In genomic region chr11:94152678-94153065, GRCh38 we compare ENCODE assay signal across 11 cellular contexts. TPM values are rescaled to one million over a fixed set of nuclear protein-coding genes. Genes with fewer than 3 reads are reported as not detected.
A peak's percentile ranks its signal among the peaks of the same experiment; 100 is the strongest.
DNase-seq lines count a peak whose midpoint lies in the region; ATAC-seq and FAIRE-seq lines count a peak whose summit lies in the region.
"Had no signal": no experiment of that assay in that cellular context is flagged by ENCODE, and none has a peak within 500 bp of the region (broad histone marks: within the 10 kb centered on the region; RNA-seq: fewer than 3 reads in every experiment).

No MANE protein-coding gene starts in this region.

- no peak overlapping the region for H4K91ac ChIP-seq in mesenchymal stem cell (ENCODE audit: low read length)

- no peak overlapping the region for H3K23ac ChIP-seq in mesenchymal stem cell (ENCODE audit: low read length in 2 of 2)

- peaks cover 56% of the 10 kb centered on the region for H3K4me1 Mint-ChIP-seq in activated naive CD4-positive, alpha-beta T cell treated with anti-CD3 and anti-CD28 coated beads, Interleukin-2, amount 50 U/mL, for 24 hours
- peaks cover 37% of the 10 kb centered on the region for H3K4me1 Mint-ChIP-seq in activated naive CD4-positive, alpha-beta T cell treated with anti-CD3 and anti-CD28 coated beads, Interleukin-2, amount 10 ng/mL, durations not matched to agents 7 days and 5 days
- H3K4me1 Mint-ChIP-seq in activated T-helper 17 cell treated with anti-CD3 and anti-CD28 coated beads, Interleukin-2, amount 50 U/mL, for 72 hours: peaks cover 37% of the 10 kb centered on the region

- H2AK5ac ChIP-seq in mesenchymal stem cell (ENCODE audit: low read length, severe bottlenecking): peak overlapping the region; percentile 51

- H3K27me3 Mint-ChIP-seq in activated naive CD4-positive, alpha-beta T cell treated with anti-CD3 and anti-CD28 coated beads, Interleukin-2, amount 50 U/mL, for 24 hours: no peaks in the 10 kb centered on the region
- no peaks in the 10 kb centered on the region for H3K27me3 Mint-ChIP-seq in activated naive CD4-positive, alpha-beta T cell treated with anti-CD3 and anti-CD28 coated beads, Interleukin-2, amount 10 ng/mL, durations not matched to agents 7 days and 5 days
- no peaks in the 10 kb centered on the region for H3K27me3 Mint-ChIP-seq in activated T-helper 17 cell treated with anti-CD3 and anti-CD28 coated beads, Interleukin-2, amount 50 U/mL, for 72 hours
- H3K27me3 Mint-ChIP-seq: T-cell had no signal

- H3K9me3 Mint-ChIP-seq in activated naive CD4-positive, alpha-beta T cell treated with anti-CD3 and anti-CD28 coated beads, Interleukin-2, amount 50 U/mL, for 24 hours: no peaks in the 10 kb centered on the region
- H3K9me3 Mint-ChIP-seq in activated naive CD4-positive, alpha-beta T cell treated with anti-CD3 and anti-CD28 coated beads, Interleukin-2, amount 10 ng/mL, durations not matched to agents 7 days and 5 days: peaks cover 3% of the 10 kb centered on the region
- H3K9me3 Mint-ChIP-seq in activated T-helper 17 cell treated with anti-CD3 and anti-CD28 coated beads, Interleukin-2, amount 50 U/mL, for 72 hours: no peaks in the 10 kb centered on the region

- H3K18ac ChIP-seq in mesenchymal stem cell (ENCODE audit: low read depth in 1 of 2, low read length in 2 of 2): peak overlapping the region in 1 of 2 experiments; percentile 92

- H2BK120ac ChIP-seq in mesenchymal stem cell (ENCODE audit: low read depth, low read length): no peak overlapping the region

- peak overlapping the region; percentile 23 for H3K27ac Mint-ChIP-seq in activated naive CD4-positive, alpha-beta T cell treated with anti-CD3 and anti-CD28 coated beads, Interleukin-2, amount 50 U/mL, for 24 hours
- H3K27ac Mint-ChIP-seq in activated naive CD4-positive, alpha-beta T cell treated with anti-CD3 and anti-CD28 coated beads, Interleukin-2, amount 10 ng/mL, durations not matched to agents 7 days and 5 days: no peak overlapping the region
- peak overlapping the region; percentile 69 for H3K27ac Mint-ChIP-seq in activated T-helper 17 cell treated with anti-CD3 and anti-CD28 coated beads, Interleukin-2, amount 50 U/mL, for 72 hours

- H2AFZ ChIP-seq in mesenchymal stem cell (ENCODE audit: low read depth, low read length): no peak overlapping the region

- H3K27ac ChIP-seq in mesenchymal stem cell (ENCODE audit: low read length, poor library complexity, severe bottlenecking) (peak overlapping the region; percentile 2), subcutaneous abdominal adipose tissue (ENCODE audit: low read depth, low read length) (peak overlapping the region; percentile 39)

- H3K4me1 ChIP-seq in mesenchymal stem cell (ENCODE audit: control insufficient read depth, insufficient read depth, low read depth, low read length): peaks cover 21% of the 10 kb centered on the region
- peaks cover 11 to 26% (median 16%) of the 10 kb centered on the region in 5 donors for H3K4me1 ChIP-seq in subcutaneous abdominal adipose tissue (ENCODE audit: control insufficient read depth in 5 of 5, insufficient read depth in 5 of 5, low read length in 5 of 5)

- WGBS in mesenchymal stem cell: 76% methylated on average over 4 of the region's 6 CpGs

- H3K4me3 Mint-ChIP-seq in activated naive CD4-positive, alpha-beta T cell treated with anti-CD3 and anti-CD28 coated beads, Interleukin-2, amount 50 U/mL, for 24 hours: peak overlapping the region; percentile 19
- no peak overlapping the region for H3K4me3 Mint-ChIP-seq in activated naive CD4-positive, alpha-beta T cell treated with anti-CD3 and anti-CD28 coated beads, Interleukin-2, amount 10 ng/mL, durations not matched to agents 7 days and 5 days
- peak overlapping the region; percentile 37 for H3K4me3 Mint-ChIP-seq in activated T-helper 17 cell treated with anti-CD3 and anti-CD28 coated beads, Interleukin-2, amount 50 U/mL, for 72 hours
- H3K4me3 Mint-ChIP-seq: T-cell had no signal

- peaks cover 30% of the 10 kb centered on the region for H3K79me1 ChIP-seq in mesenchymal stem cell (replicated peaks; ENCODE audit: low read length, poor library complexity, severe bottlenecking)

- H3K4me2 ChIP-seq in mesenchymal stem cell (ENCODE audit: low read length, poor library complexity, severe bottlenecking): peak overlapping the region; percentile 5

- no peak overlapping the region for H2BK5ac ChIP-seq in mesenchymal stem cell (ENCODE audit: low read depth, low read length, poor library complexity, severe bottlenecking)

- no peak overlapping the region for H3K9ac ChIP-seq in mesenchymal stem cell (ENCODE audit: low read length)
- H3K9ac ChIP-seq in subcutaneous abdominal adipose tissue (ENCODE audit: low read length in 5 of 5): no peak overlapping the region

- H3K36me3 Mint-ChIP-seq in activated naive CD4-positive, alpha-beta T cell treated with anti-CD3 and anti-CD28 coated beads, Interleukin-2, amount 50 U/mL, for 24 hours: peaks cover 22% of the 10 kb centered on the region
- H3K36me3 Mint-ChIP-seq in activated naive CD4-positive, alpha-beta T cell treated with anti-CD3 and anti-CD28 coated beads, Interleukin-2, amount 10 ng/mL, durations not matched to agents 7 days and 5 days: peaks cover 12% of the 10 kb centered on the region
- H3K36me3 Mint-ChIP-seq in activated T-helper 17 cell treated with anti-CD3 and anti-CD28 coated beads, Interleukin-2, amount 50 U/mL, for 72 hours (ENCODE audit: low read depth): peaks cover 30% of the 10 kb centered on the region

- DNase-seq in activated naive CD4-positive, alpha-beta T cell treated with anti-CD3 and anti-CD28 coated beads, Interleukin-2, amount 10 ng/mL, durations not matched to agents 7 days and 5 days: no peak
- DNase-seq in mesenchymal stem cell (no peak), HTR-8/SVneo (ENCODE audit: insufficient read length, low spot score) (no peak), pons (ENCODE audit: low spot score) (no peak)
- DNase-seq: NCI-H1694 treated with DMSO at 0.1 percent for 48 hours, T-cell had no signal

- H3K4ac ChIP-seq in mesenchymal stem cell (ENCODE audit: low read depth in 1 of 2, low read length in 2 of 2): peak overlapping the region in 1 of 2 experiments; percentile 37

- H3K27me3 ChIP-seq in mesenchymal stem cell (ENCODE audit: control insufficient read depth in 1 of 2, insufficient read depth in 1 of 2, low read length in 2 of 2) (no peaks in the 10 kb centered on the region), subcutaneous abdominal adipose tissue (ENCODE audit: control insufficient read depth in 5 of 5, insufficient read depth in 4 of 5, low read length in 5 of 5) (no peaks in the 10 kb centered on the region)
- H3K27me3 ChIP-seq: breast epithelium had no signal

- no peak overlapping the region for H2BK15ac ChIP-seq in mesenchymal stem cell (ENCODE audit: low read depth, poor library complexity, severe bottlenecking)

- no peaks in the 10 kb centered on the region for H3K9me3 ChIP-seq in mesenchymal stem cell (ENCODE audit: control insufficient read depth, low read length)
- H3K9me3 ChIP-seq in subcutaneous abdominal adipose tissue (ENCODE audit: control insufficient read depth in 5 of 5, low read length in 5 of 5): no peaks in the 10 kb centered on the region
- H3K9me3 ChIP-seq: breast epithelium had no signal

- ATAC-seq in activated T-helper 17 cell treated with anti-CD3 and anti-CD28 coated beads, Interleukin-2, amount 50 U/mL, for 72 hours (replicated peaks): no peak
- ATAC-seq in GM21717 (IDR thresholded peaks at IDR 0.05; ENCODE audit: unreplicated experiment): no peak

- H3K4me3 ChIP-seq in mesenchymal stem cell (ENCODE audit: insufficient read depth in 1 of 2, low read depth in 1 of 2, low read length in 2 of 2) (no peak overlapping the region), subcutaneous abdominal adipose tissue (ENCODE audit: low read depth in 1 of 5, low read length in 5 of 5) (no peak overlapping the region)
- H3K4me3 ChIP-seq: breast epithelium had no signal

- FAIRE-seq in HTR-8/SVneo (lab: Jason Lieb, UNC): no peak

- H3K14ac ChIP-seq in mesenchymal stem cell (ENCODE audit: low read length in 2 of 2): no peak overlapping the region

- H3K36me3 ChIP-seq in mesenchymal stem cell (ENCODE audit: control insufficient read depth in 1 of 2, insufficient read depth in 2 of 2, low read depth in 1 of 2, low read length in 2 of 2) (peaks cover 0 to 12% of the 10 kb centered on the region in 2 experiments), subcutaneous abdominal adipose tissue (ENCODE audit: control insufficient read depth in 5 of 5, insufficient read depth in 5 of 5, low read length in 5 of 5) (peaks cover 0 to 8% (median 6%) of the 10 kb centered on the region in 5 donors)
- H3K36me3 ChIP-seq: breast epithelium had no signal

- H4K8ac ChIP-seq in mesenchymal stem cell (ENCODE audit: low read length): no peak overlapping the region

- CTCF ChIA-PET in activated naive CD4-positive, alpha-beta T cell treated with anti-CD3 and anti-CD28 coated beads, Interleukin-2, amount 10 ng/mL, durations not matched to agents 7 days and 5 days (lab: Charles Lee): no interaction called here

- H2BK12ac ChIP-seq in mesenchymal stem cell (ENCODE audit: low read length in 2 of 2): peak overlapping the region in 1 of 2 experiments; percentile 75

RNA-seq across cellular contexts. Expression of gene PANX1, which starts 24.0 kb away (rescaled TPM):
- total RNA-seq in activated T-helper 17 cell treated with anti-CD3 and anti-CD28 coated beads, Interleukin-2, amount 50 U/mL, for 72 hours: 10 to 100 TPM in 1 of 2 donors, 1 to 10 TPM in 1; 9.6 to 16.5 TPM
- 32.0 TPM for polyA plus RNA-seq in mesenchymal stem cell (2013, experiment 1 of 2)
- polyA plus RNA-seq in mesenchymal stem cell (2013, experiment 2 of 2): 32.5 TPM
